Comparison of ENCODE assay signal across 14 cellular contexts in genomic region chr6:166046232-166046631, GRCh38.
A peak's percentile ranks its signal among the peaks of the same experiment; 100 is the strongest.
DNase-seq lines count a peak whose midpoint lies in the region; ATAC-seq, FAIRE-seq and TF ChIP-seq lines count a peak whose summit lies in the region.
"Had no signal": no experiment of that assay in that cellular context is flagged by ENCODE, and none has a peak within 500 bp of the region (broad histone marks: within the 10 kb centered on the region; RNA-seq: fewer than 3 reads in every experiment).

No MANE protein-coding gene starts in this region.

- H3K27me3 ChIP-seq in bronchial epithelial cell (ENCODE audit: control insufficient read depth, insufficient read depth, low read length) (no peaks in the 10 kb centered on the region), right cardiac atrium (ENCODE audit: control insufficient read depth, insufficient read depth) (no peaks in the 10 kb centered on the region)
- H3K27me3 ChIP-seq: BE2C, right lobe of liver had no signal

- intact Hi-C loops in right cardiac atrium (cut with DNase I), result no loop called here

- no peak for TF ChIP-seq RAD21 in A549 (conservative IDR thresholded peaks at IDR 0.05 in 1 of 2, IDR thresholded peaks at IDR 0.05 in 1 of 2)

- no peak for TF ChIP-seq POLR2A in A549 (IDR thresholded peaks at IDR 0.05; ENCODE audit: low read length)

- DNase-seq in A549 (ENCODE audit: low read depth in 1 of 2, low spot score in 1 of 2) (peak; percentile 6 to 36), HK-2 (ENCODE audit: unreplicated experiment) (peak; percentile 16), bronchial epithelial cell (ENCODE audit: low read depth) (peak; percentile 40), kidney tubule cell (ENCODE audit: low spot score) (peak; percentile 89), coronary artery (ENCODE audit: low spot score) (no peak), right cardiac atrium (no peak), activated gamma-delta T cell (lab: John Stamatoyannopoulos, UW) (no peak)
- DNase-seq: activated CD8-positive, alpha-beta T cell treated with anti-CD3 and anti-CD28 coated beads, Interleukin-2, amount 10 ng/mL, durations not matched to agents 7 days and 5 days; activated naive CD4-positive, alpha-beta T cell treated with anti-CD3 and anti-CD28 coated beads, Interleukin-2, amount 10 ng/mL, durations not matched to agents 7 days and 5 days; BE2C; NCI-H2081; right lobe of liver; T-helper 17 cell had no signal

- H3K4me2 ChIP-seq in A549, result peak overlapping the region; percentile 12

- H3K27ac ChIP-seq in A549, result peak overlapping the region; percentile 48 to 50; a peak in 4 of 6 replicates
- no peak overlapping the region for H3K27ac ChIP-seq in coronary artery
- H3K27ac ChIP-seq in right cardiac atrium (ENCODE audit: low read length), result no peak overlapping the region
- H3K27ac ChIP-seq: right lobe of liver had no signal

- H3K36me3 ChIP-seq in bronchial epithelial cell (ENCODE audit: control insufficient read depth, insufficient read depth, low read length), result no peaks in the 10 kb centered on the region
- H3K36me3 ChIP-seq: BE2C, right lobe of liver had no signal

- TF ChIP-seq CTCF in A549 (IDR thresholded peaks at IDR 0.05) (no peak), bronchial epithelial cell (IDR thresholded peaks at IDR 0.05; ENCODE audit: insufficient read depth, low read length, severe bottlenecking) (no peak), coronary artery (IDR thresholded peaks at IDR 0.05) (no peak)

- 63% methylated on average over 2 of the region's 2 CpGs for WGBS in A549 (ENCODE audit: missing lambda C conversion rate)
- WGBS in right cardiac atrium, result 69% methylated on average over 2 of the region's 2 CpGs

- H3K4me1 ChIP-seq in A549, result peaks cover 13% of the 10 kb centered on the region; the same call in 2 of the 3 replicates
- H3K4me1 ChIP-seq in right cardiac atrium (ENCODE audit: control insufficient read depth, insufficient read depth, low read length), result no peaks in the 10 kb centered on the region
- H3K4me1 ChIP-seq: BE2C, right lobe of liver had no signal

- FAIRE-seq in A549 (lab: Jason Lieb, UNC) (no peak), bronchial epithelial cell (lab: Jason Lieb, UNC) (no peak)

- POLR2A ChIA-PET in A549 (lab: Yijun Ruan, JAX), result interaction anchor here (0.9 kb wide), 1 partner anchor 40 kb away, joined by 5 read pairs; no protein-coding TSS in a partner anchor

- no peak for TF ChIP-seq EP300 in A549 (IDR thresholded peaks at IDR 0.05)

- H3K9me3 ChIP-seq in A549 (peaks cover 13% of the 10 kb centered on the region), right cardiac atrium (ENCODE audit: control insufficient read depth, low read length) (no peaks in the 10 kb centered on the region)
- H3K9me3 ChIP-seq: BE2C, right lobe of liver had no signal

- ATAC-seq in A549 (peak; percentile 71 to 82), right cardiac atrium (no peak), HG03196 (IDR thresholded peaks at IDR 0.05; ENCODE audit: unreplicated experiment) (no peak)
- ATAC-seq: activated CD8-positive, alpha-beta T cell treated with anti-CD3 and anti-CD28 coated beads, Interleukin-2, amount 10 ng/mL, durations not matched to agents 7 days and 5 days; right lobe of liver; T-helper 17 cell had no signal

- CTCF ChIA-PET in A549 (lab: Yijun Ruan, JAX), result interaction anchor here (2.3 kb wide), 1 partner anchor 51 kb away, joined by 8 read pairs; no protein-coding TSS in a partner anchor

- H3K4me3 ChIP-seq in A549 (no peak overlapping the region), bronchial epithelial cell (ENCODE audit: low read depth, low read length) (no peak overlapping the region), coronary artery (no peak overlapping the region), right cardiac atrium (ENCODE audit: low read length) (no peak overlapping the region)
- H3K4me3 ChIP-seq: right lobe of liver had no signal

TF ChIP-seq in A549, 52 proteins besides CTCF, POLR2A, EP300 and RAD21:
- no peak for TF ChIP-seq FOSL2 (IDR thresholded peaks at IDR 0.05)
- peak; percentile 39; the same call in 1 of the 2 replicates for TF ChIP-seq FOSL2 (CRISPR knock-in tag; IDR thresholded peaks at IDR 0.05)
- no peak for TF ChIP-seq ESRRA (IDR thresholded peaks at IDR 0.05; ENCODE audit: borderline replicate concordance, low read length)
TF ChIP-seq in A549: peak in this region for 1.

Comparison
In these comparisons a context has a peak if more than half of its experiments do, and no peak if none do; other contexts are left out.
1. ATAC-seq: peak in A549 (2 of 2); none in right cardiac atrium (0 of 2) and HG03196 (single experiment).
2. DNase-seq: peak in A549 (2 of 2), HK-2 (single experiment), bronchial epithelial cell (single experiment) and kidney tubule cell (single experiment); none in coronary artery (single experiment), right cardiac atrium (0 of 3) and activated gamma-delta T cell (single experiment).
3. H3K27ac ChIP-seq: peak in A549 (2 of 2); none in coronary artery (0 of 2) and right cardiac atrium (single experiment).